In genomic region chr16:66856184-66856730, GRCh38 we compare ENCODE assay signal across 35 cellular contexts. TPM values are rescaled to one million over a fixed set of nuclear protein-coding genes. Genes with fewer than 3 reads are reported as not detected.
"Had no signal": no experiment of that assay in that cellular context is flagged by ENCODE, and none has a peak within 500 bp of the region (broad histone marks: within the 10 kb centered on the region; RNA-seq: fewer than 3 reads in every experiment).

No MANE protein-coding gene starts in this region.

- DNase-seq: activated CD4-positive, alpha-beta memory T cell treated with anti-CD3 and anti-CD28 coated beads, Interleukin-2, amount 10 ng/mL, durations not matched to agents 7 days and 5 days; activated CD4-positive, alpha-beta T cell treated with anti-CD3 and anti-CD28 coated beads for 36 hours; activated CD4-positive, alpha-beta T cell treated with anti-CD3 and anti-CD28 coated beads, Interleukin-2, amount 10 ng/mL, durations not matched to agents 24 days and 14 days; activated CD4-positive, alpha-beta T cell treated with anti-CD3 and anti-CD28 coated beads, Interleukin-2, amount 50 U/mL, for 4 hours; activated CD4-positive, CD25-positive, alpha-beta regulatory T cell; activated CD4-positive, CD25-positive, alpha-beta regulatory T cell treated with anti-CD3 and anti-CD28 coated beads, Interleukin-2, amount 50 U/mL, for 72 hours; activated CD8-positive, alpha-beta memory T cell treated with anti-CD3 and anti-CD28 coated beads, Interleukin-2, amount 50 U/mL, for 48 hours; activated gamma-delta T cell; activated naive CD4-positive, alpha-beta T cell; activated naive CD4-positive, alpha-beta T cell treated with anti-CD3 and anti-CD28 coated beads, Interleukin-2, amount 10 ng/mL, durations not matched to agents 7 days and 5 days; activated naive CD8-positive, alpha-beta T cell treated with anti-CD3 and anti-CD28 coated beads, Interleukin-2, amount 10 ng/mL, durations not matched to agents 7 days and 5 days; activated T-cell treated with anti-CD3 and anti-CD28 coated beads for 4 hours; activated T-cell treated with anti-CD3 and anti-CD28 coated beads, Interleukin-2, amount 50 U/mL, for 24 hours; activated T-cell treated with anti-CD3 and anti-CD28 coated beads, Interleukin-2, amount 50 U/mL, for 72 hours; central memory CD4-positive, alpha-beta T cell; cerebellar nuclear complex; colonic mucosa; effector CD8-positive, alpha-beta T cell; esophagus squamous epithelium; foreskin melanocyte; T-helper 2 cell had no signal

- H3K27me3 ChIP-seq: ascending aorta, breast epithelium, cardiac muscle cell, colonic mucosa, esophagus squamous epithelium, gastroesophageal sphincter had no signal

- H3K9me3 ChIP-seq: ascending aorta, breast epithelium, colonic mucosa, esophagus squamous epithelium, gastroesophageal sphincter had no signal

- H3K36me3 ChIP-seq: ascending aorta, breast epithelium, cardiac muscle cell, colonic mucosa, esophagus squamous epithelium, gastroesophageal sphincter had no signal

- H3K27ac ChIP-seq: ascending aorta, breast epithelium, cardiac muscle cell, colonic mucosa, epithelial cell of prostate, esophagus squamous epithelium, gastroesophageal sphincter had no signal

- H3K4me1 ChIP-seq: ascending aorta, breast epithelium, colonic mucosa had no signal

- H3K4me3 ChIP-seq: ascending aorta, breast epithelium, cardiac muscle cell, colonic mucosa, esophagus squamous epithelium, gastroesophageal sphincter had no signal

- ATAC-seq: activated CD4-positive, alpha-beta T cell treated with anti-CD3 and anti-CD28 coated beads for 36 hours; activated naive CD4-positive, alpha-beta T cell treated with anti-CD3 and anti-CD28 coated beads, Interleukin-2, amount 50 U/mL, for 72 hours; activated T-cell treated with anti-CD3 and anti-CD28 coated beads, Interleukin-2, amount 50 U/mL, for 72 hours; gastroesophageal sphincter had no signal

- FAIRE-seq: endometrium, endothelial cell of umbilical vein had no signal

RNA-seq across cellular contexts. Expression of gene CA7, which starts 12.0 kb away (rescaled TPM):
- total RNA-seq: activated naive CD4-positive, alpha-beta T cell treated with anti-CD3 and anti-CD28 coated beads, Interleukin-2, amount 50 U/mL, for 72 hours; activated naive CD8-positive, alpha-beta T cell treated with anti-CD3 and anti-CD28 coated beads, Interleukin-2, amount 10 ng/mL, durations not matched to agents 7 days and 5 days; activated T-cell treated with anti-CD3 and anti-CD28 coated beads, Interleukin-2, amount 50 U/mL, for 72 hours; ascending aorta; dermis microvascular lymphatic vessel endothelial cell; endothelial cell of umbilical vein; esophagus squamous epithelium; fibroblast of lung; fibroblast of villous mesenchyme; gastroesophageal sphincter; glomerular endothelial cell; T-helper 1 cell treated with Interleukin-12 subunit alpha and Interleukin-12 subunit beta and Interleukin-4 antibody, amounts not matched to agents 30 ng/mL and 1 ng/mL, for 36 hours had no signal
- polyA plus RNA-seq: endothelial cell of umbilical vein, fibroblast of lung had no signal

RNA-seq across cellular contexts. Expression of gene TERB1, which starts 54.9 kb away (rescaled TPM):
- total RNA-seq: activated naive CD4-positive, alpha-beta T cell treated with anti-CD3 and anti-CD28 coated beads, Interleukin-2, amount 50 U/mL, for 72 hours; activated naive CD8-positive, alpha-beta T cell treated with anti-CD3 and anti-CD28 coated beads, Interleukin-2, amount 10 ng/mL, durations not matched to agents 7 days and 5 days; ascending aorta; cardiac muscle cell; dermis microvascular lymphatic vessel endothelial cell; endothelial cell of umbilical vein; esophagus squamous epithelium; fibroblast of villous mesenchyme; glomerular endothelial cell; T-helper 1 cell treated with Interleukin-12 subunit alpha and Interleukin-12 subunit beta and Interleukin-4 antibody, amounts not matched to agents 30 ng/mL and 1 ng/mL, for 36 hours had no signal
- polyA plus RNA-seq: cardiac muscle cell, endothelial cell of umbilical vein, esophagus, fibroblast of lung had no signal
